8 cellular contexts compared by ENCODE assay signal in the genomic region with DNA sequence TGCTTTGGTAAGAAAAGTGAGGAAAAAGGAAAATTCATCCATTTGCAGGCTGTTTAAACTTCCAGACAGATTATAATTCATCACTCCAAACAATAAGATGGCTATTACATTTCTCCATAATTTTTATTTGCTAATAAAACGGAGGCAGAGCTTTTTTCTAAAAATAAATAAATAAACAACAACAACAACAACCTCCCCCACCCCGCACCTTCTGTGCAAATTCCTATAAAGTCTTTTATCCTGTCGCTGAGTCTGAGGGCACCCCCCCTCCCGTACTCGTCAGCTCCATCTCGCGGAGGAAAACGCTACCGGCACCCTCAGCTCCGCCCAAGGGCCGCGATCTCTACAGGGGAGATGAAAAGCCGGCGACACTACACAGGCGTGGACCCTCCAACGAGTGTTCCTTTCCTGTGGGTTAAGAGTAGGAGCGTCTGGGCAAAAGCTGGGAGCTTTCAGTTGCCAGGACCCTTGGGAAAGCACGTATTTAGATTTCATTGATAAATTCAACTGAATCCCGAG. TPM values are rescaled to one million over a fixed set of nuclear protein-coding genes. Genes with fewer than 3 reads are reported as not detected.
DNase-seq lines count a peak whose midpoint lies in the region; ATAC-seq, FAIRE-seq and TF ChIP-seq lines count a peak whose summit lies in the region.

No MANE protein-coding gene starts in this region.

- TF ChIP-seq CTCF in D721Med (IDR thresholded peaks at IDR 0.05; ENCODE audit: insufficient read depth, missing control alignments) (peak; percentile 79), esophagus squamous epithelium (IDR thresholded peaks at IDR 0.05) (peak; percentile 74 to 91 (median 84))

- FAIRE-seq in D721Med (lab: Jason Lieb, UNC): no peak

- peak overlapping the region; percentile 86 to 98 (median 94) for H3K4me3 ChIP-seq in esophagus squamous epithelium

- H3K4me1 ChIP-seq in esophagus squamous epithelium: peaks cover 9 to 47% (median 16%) of the 10 kb centered on the region in 3 donors

- intact Hi-C loops in esophagus squamous epithelium (cut with DNase I): no loop called here

- peak; percentile 49 for ATAC-seq in GM21737 (IDR thresholded peaks at IDR 0.05; ENCODE audit: unreplicated experiment)

- WGBS in esophagus squamous epithelium, 2 donors: 0 to 1% methylated on average over 19 of the region's 19 CpGs

- DNase-seq in D721Med (ENCODE audit: insufficient read length, low spot score): peak; percentile 58
- peak; percentile 90 to 92 for DNase-seq in Kasumi-1 (lab: John Stamatoyannopoulos, UW)
- peak; percentile 86 for DNase-seq in RKO (ENCODE audit: low spot score)
- peak; percentile 72 for DNase-seq in activated T-helper 1 cell treated with Interleukin-2 at 50 U/mL for 16 hours (ENCODE audit: low read depth)
- DNase-seq in esophagus squamous epithelium (lab: John Stamatoyannopoulos, UW): peak; percentile 43
- DNase-seq in myocyte (ENCODE audit: low read depth): peak; percentile 89
- peak; percentile 60 to 75 for DNase-seq in stimulated activated CD8-positive, alpha-beta memory T cell treated with anti-CD3 and anti-CD28 coated beads, Interleukin-7, amount 100 ng/mL, for 48 hours (ENCODE audit: extremely low read depth in 1 of 2, low read depth in 1 of 2)

- no peaks in the 10 kb centered on the region for H3K27me3 ChIP-seq in esophagus squamous epithelium

- H3K9me3 ChIP-seq in esophagus squamous epithelium: no peaks in the 10 kb centered on the region

- peak overlapping the region; percentile 98 to 100 (median 100) for H3K27ac ChIP-seq in esophagus squamous epithelium

- TF ChIP-seq POLR2A in esophagus squamous epithelium (IDR thresholded peaks at IDR 0.05): no peak

- H3K36me3 ChIP-seq in esophagus squamous epithelium: no peaks in the 10 kb centered on the region

RNA-seq across cellular contexts. Expression of gene ATP1B3, which starts 1.0 kb away (rescaled TPM):
- total RNA-seq in esophagus squamous epithelium (100 to 1,000 TPM in 3 of 4 donors, 10 to 100 TPM in 1; 61.0 to 160 (median 126) TPM), myocyte (83.4 and 141 TPM in 2 replicates)
- 181 TPM for polyA plus RNA-seq in myocyte (2012)

Comparison
In these comparisons a context has a peak if more than half of its experiments do, and no peak if none do; other contexts are left out.
1. Peak in every context shown above with its lines: DNase-seq, ATAC-seq, H3K4me3 ChIP-seq and H3K27ac ChIP-seq.